9 cellular contexts compared by ENCODE assay signal in the genomic region with DNA sequence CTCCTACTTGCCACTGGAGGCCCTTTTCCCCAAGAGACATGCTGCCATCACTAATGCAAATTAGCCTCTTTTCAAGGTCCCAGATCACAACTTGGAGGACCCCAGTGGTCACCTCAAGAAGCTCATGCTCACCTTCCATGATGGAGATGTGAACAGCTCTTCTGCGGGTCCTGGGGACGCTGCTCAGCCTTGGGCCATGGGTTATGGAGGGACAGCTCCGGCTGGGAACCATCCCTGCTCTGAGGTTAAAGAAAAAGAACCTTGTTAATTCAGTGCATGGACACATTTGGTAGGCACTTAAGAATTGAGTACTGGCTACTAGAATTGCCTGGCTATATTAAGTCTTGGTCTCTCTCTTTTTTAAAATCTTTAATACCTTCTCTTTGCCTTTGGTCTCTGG.
"Had no signal": no experiment of that assay in that cellular context is flagged by ENCODE, and none has a peak within 500 bp of the region (broad histone marks: within the 10 kb centered on the region; RNA-seq: fewer than 3 reads in every experiment).

No MANE protein-coding gene starts in this region.

- H3K27ac Mint-ChIP-seq: HFFc6, IgD-negative memory B cell had no signal

- H3K4me1 ChIP-seq: HAP-1 had no signal

- DNase-seq: GM23248, GOT3, H7, HFFc6 had no signal

- H3K4me1 Mint-ChIP-seq: IgD-negative memory B cell had no signal

- H3K9me3 ChIP-seq: HAP-1 had no signal

- H3K4me3 ChIP-seq: GM23248, HAP-1 had no signal

- ATAC-seq: HCT116, HepG2 had no signal

- H3K36me3 Mint-ChIP-seq: IgD-negative memory B cell had no signal

- H3K27ac ChIP-seq: GM23248, HL-60 had no signal

- H3K9me3 Mint-ChIP-seq: HFFc6, IgD-negative memory B cell had no signal

- H3K4me3 Mint-ChIP-seq: HFFc6, IgD-negative memory B cell had no signal

- H3K27me3 Mint-ChIP-seq: IgD-negative memory B cell had no signal
